In the genomic region with DNA sequence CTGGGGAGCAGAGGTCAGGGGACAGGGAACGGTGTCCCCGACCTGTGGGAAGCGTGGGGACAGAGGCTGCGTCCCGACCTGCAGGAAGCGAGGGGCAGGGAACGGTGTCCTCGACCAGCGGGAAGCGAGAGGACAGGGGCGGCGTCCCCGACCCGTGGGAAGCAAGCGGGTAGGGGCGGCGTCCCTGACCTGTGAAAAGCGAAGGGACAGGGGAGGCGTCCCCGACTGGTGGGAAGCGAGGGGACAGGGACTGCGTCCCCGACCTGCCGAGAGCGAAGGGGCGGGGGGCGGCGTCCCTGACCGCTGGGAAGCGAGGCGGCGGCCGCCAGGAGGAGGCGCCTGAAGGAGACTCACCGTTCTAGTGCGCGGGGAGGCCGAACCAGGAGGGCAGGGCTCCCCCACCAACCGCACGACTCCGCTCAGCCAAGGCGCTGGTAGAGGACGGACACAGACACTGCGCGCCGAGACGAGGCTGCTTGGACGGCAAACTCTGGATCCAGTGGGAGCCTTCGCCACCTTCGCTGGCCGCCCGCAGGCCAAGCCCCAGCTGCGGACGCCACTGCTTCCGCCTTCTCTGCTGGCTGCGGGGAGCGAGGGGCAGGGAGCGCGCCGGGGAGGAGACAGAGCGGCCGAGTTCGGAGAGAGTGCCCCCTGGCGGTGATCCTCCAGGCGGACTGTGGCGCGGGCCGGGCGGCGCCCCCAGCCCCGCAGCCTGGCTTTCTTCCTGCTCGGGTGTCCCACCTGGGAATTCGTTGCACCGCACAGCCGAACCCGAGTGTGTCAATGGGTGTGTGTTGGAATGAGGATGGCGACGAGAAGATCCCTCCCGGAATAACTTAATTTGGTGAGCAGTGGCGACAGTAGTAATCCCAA, we compare ENCODE assay signal across 8 cellular contexts. TPM values are rescaled to one million over a fixed set of nuclear protein-coding genes. Genes with fewer than 3 reads are reported as not detected.
DNase-seq lines count a peak whose midpoint lies in the region; ATAC-seq, FAIRE-seq and TF ChIP-seq lines count a peak whose summit lies in the region.

A gene with protein sequence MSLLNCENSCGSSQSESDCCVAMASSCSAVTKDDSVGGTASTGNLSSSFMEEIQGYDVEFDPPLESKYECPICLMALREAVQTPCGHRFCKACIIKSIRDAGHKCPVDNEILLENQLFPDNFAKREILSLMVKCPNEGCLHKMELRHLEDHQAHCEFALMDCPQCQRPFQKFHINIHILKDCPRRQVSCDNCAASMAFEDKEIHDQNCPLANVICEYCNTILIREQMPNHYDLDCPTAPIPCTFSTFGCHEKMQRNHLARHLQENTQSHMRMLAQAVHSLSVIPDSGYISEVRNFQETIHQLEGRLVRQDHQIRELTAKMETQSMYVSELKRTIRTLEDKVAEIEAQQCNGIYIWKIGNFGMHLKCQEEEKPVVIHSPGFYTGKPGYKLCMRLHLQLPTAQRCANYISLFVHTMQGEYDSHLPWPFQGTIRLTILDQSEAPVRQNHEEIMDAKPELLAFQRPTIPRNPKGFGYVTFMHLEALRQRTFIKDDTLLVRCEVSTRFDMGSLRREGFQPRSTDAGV (minus strand): TSS at position 579 of the 873 bp plus-strand sequence. CDS start 8,757 bp downstream, outside the sequence.

- H3K27me3 Mint-ChIP-seq in IgD-negative memory B cell = peaks cover 4% of the 10 kb centered on the region
- peaks cover 9% of the 10 kb centered on the region for H3K27me3 Mint-ChIP-seq in activated T-helper 1 cell treated with anti-CD3 and anti-CD28 coated beads, Interleukin-12 subunit alpha, Interleukin-12 subunit beta, Interleukin-2, Interleukin-4 antibody, amounts not matched to agents 30 ng/mL and 10 ng/mL and 1 ng/mL, durations not matched to agents 14 hours and 24 hours and 36 hours (ENCODE audit: insufficient read depth)
- peaks cover 0 to 20% (median 9%) of the 10 kb centered on the region in 5 donors for H3K27me3 Mint-ChIP-seq in naive thymus-derived CD8-positive, alpha-beta T cell

- peaks cover 22 to 31% (median 25%) of the 10 kb centered on the region in 3 donors for H3K4me1 Mint-ChIP-seq in IgD-negative memory B cell
- H3K4me1 Mint-ChIP-seq in activated T-helper 1 cell treated with anti-CD3 and anti-CD28 coated beads, Interleukin-12 subunit alpha, Interleukin-12 subunit beta, Interleukin-2, Interleukin-4 antibody, amounts not matched to agents 30 ng/mL and 10 ng/mL and 1 ng/mL, durations not matched to agents 14 hours and 24 hours and 36 hours (ENCODE audit: low read depth) = peaks cover 30% of the 10 kb centered on the region
- H3K4me1 Mint-ChIP-seq in naive thymus-derived CD8-positive, alpha-beta T cell = peaks cover 26 to 43% (median 39%) of the 10 kb centered on the region in 4 donors

- peak within 1 kb of the TSS; percentile 93 to 99 (median 98) for H3K4me3 Mint-ChIP-seq in IgD-negative memory B cell
- H3K4me3 Mint-ChIP-seq in activated T-helper 1 cell treated with anti-CD3 and anti-CD28 coated beads, Interleukin-12 subunit alpha, Interleukin-12 subunit beta, Interleukin-2, Interleukin-4 antibody, amounts not matched to agents 30 ng/mL and 10 ng/mL and 1 ng/mL, durations not matched to agents 14 hours and 24 hours and 36 hours = peak within 1 kb of the TSS; percentile 97
- H3K4me3 Mint-ChIP-seq in naive thymus-derived CD8-positive, alpha-beta T cell = peak within 1 kb of the TSS; percentile 93 to 100 (median 98)

- peak within 1 kb of the TSS; percentile 93 to 99 (median 94) for H3K27ac Mint-ChIP-seq in IgD-negative memory B cell
- H3K27ac Mint-ChIP-seq in activated T-helper 1 cell treated with anti-CD3 and anti-CD28 coated beads, Interleukin-12 subunit alpha, Interleukin-12 subunit beta, Interleukin-2, Interleukin-4 antibody, amounts not matched to agents 30 ng/mL and 10 ng/mL and 1 ng/mL, durations not matched to agents 14 hours and 24 hours and 36 hours = peak within 1 kb of the TSS; percentile 91
- peak within 1 kb of the TSS; percentile 90 to 97 (median 96) for H3K27ac Mint-ChIP-seq in naive thymus-derived CD8-positive, alpha-beta T cell

- POLR2A ChIA-PET in naive thymus-derived CD8-positive, alpha-beta T cell (lab: Charles Lee) = interaction anchor here (1.2 to 2.2 kb wide), 2 partner anchors 22 to 220 kb away, joined by 3 to 7 read pairs; no protein-coding TSS in a partner anchor

- TF ChIP-seq CTCF in fibroblast of mammary gland (conservative IDR thresholded peaks at IDR 0.05; ENCODE audit: control insufficient read depth, insufficient read depth, low read depth, low read length) = no peak

- DNase-seq in DMS79 treated with DMSO at 0.1 percent for 48 hours (lab: John Stamatoyannopoulos, UW) (peak; percentile 76), RCC 7860 (ENCODE audit: low spot score) (peak; percentile 51), fibroblast of mammary gland (ENCODE audit: low read depth) (peak; percentile 76)
- peak; percentile 83 for DNase-seq in activated T-helper 1 cell treated with anti-CD3 and anti-CD28 coated beads, Interleukin-12 subunit alpha, Interleukin-12 subunit beta, Interleukin-2, Interleukin-4 antibody, amounts not matched to agents 30 ng/mL and 10 ng/mL and 1 ng/mL, durations not matched to agents 14 hours and 24 hours and 36 hours (ENCODE audit: low spot score)
- peak; percentile 72 to 93 (median 88) for DNase-seq in naive thymus-derived CD8-positive, alpha-beta T cell
- peak; percentile 73 to 90 (median 81) for DNase-seq in stimulated activated naive CD4-positive, alpha-beta T cell (lab: John Stamatoyannopoulos, UW)

- intact Hi-C loops in activated T-helper 1 cell treated with anti-CD3 and anti-CD28 coated beads, Interleukin-12 subunit alpha, Interleukin-12 subunit beta, Interleukin-2, Interleukin-4 antibody, amounts not matched to agents 30 ng/mL and 10 ng/mL and 1 ng/mL, durations not matched to agents 14 hours and 24 hours and 36 hours (cut with micrococcal nuclease) = loop anchor here (1.0 to 5.0 kb wide), 8 partner anchors 18 to 847 kb away; a partner anchor contains a TSS

- peaks cover 0 to 4% (median 3%) of the 10 kb centered on the region in 3 donors for H3K9me3 Mint-ChIP-seq in IgD-negative memory B cell
- no peaks in the 10 kb centered on the region for H3K9me3 Mint-ChIP-seq in activated T-helper 1 cell treated with anti-CD3 and anti-CD28 coated beads, Interleukin-12 subunit alpha, Interleukin-12 subunit beta, Interleukin-2, Interleukin-4 antibody, amounts not matched to agents 30 ng/mL and 10 ng/mL and 1 ng/mL, durations not matched to agents 14 hours and 24 hours and 36 hours
- peaks cover 0 to 4% (median 0%) of the 10 kb centered on the region in 9 donors for H3K9me3 Mint-ChIP-seq in naive thymus-derived CD8-positive, alpha-beta T cell

- FAIRE-seq in RCC 7860 (lab: Jason Lieb, UNC) = no peak

- H3K36me3 Mint-ChIP-seq in IgD-negative memory B cell = no peaks in the 10 kb centered on the region
- H3K36me3 Mint-ChIP-seq in activated T-helper 1 cell treated with anti-CD3 and anti-CD28 coated beads, Interleukin-12 subunit alpha, Interleukin-12 subunit beta, Interleukin-2, Interleukin-4 antibody, amounts not matched to agents 30 ng/mL and 10 ng/mL and 1 ng/mL, durations not matched to agents 14 hours and 24 hours and 36 hours (ENCODE audit: low read depth) = peaks cover 6% of the 10 kb centered on the region
- peaks cover 0 to 7% (median 0%) of the 10 kb centered on the region in 3 donors for H3K36me3 Mint-ChIP-seq in naive thymus-derived CD8-positive, alpha-beta T cell

- H3K4me3 ChIP-seq in fibroblast of mammary gland (ENCODE audit: control insufficient read depth, low read depth, low read length) = peak within 1 kb of the TSS; percentile 97

- peak; percentile 96 for ATAC-seq in GM21576 (IDR thresholded peaks at IDR 0.05; ENCODE audit: unreplicated experiment)
- peak; percentile 94 to 95 for ATAC-seq in naive thymus-derived CD8-positive, alpha-beta T cell

RNA-seq across cellular contexts. Expression of the gene that starts here (rescaled TPM):
- polyA plus RNA-seq in IgD-negative memory B cell = 12.2 TPM
- total RNA-seq in activated T-helper 1 cell treated with anti-CD3 and anti-CD28 coated beads, Interleukin-12 subunit alpha, Interleukin-12 subunit beta, Interleukin-2, Interleukin-4 antibody, amounts not matched to agents 30 ng/mL and 10 ng/mL and 1 ng/mL, durations not matched to agents 14 hours and 24 hours and 36 hours = 10.5 and 11.1 TPM in 2 replicates
- total RNA-seq in naive thymus-derived CD8-positive, alpha-beta T cell = 10 to 100 TPM; 18.9 TPM
- 1 to 10 TPM; 5.4 to 9.5 (median 6.9) TPM for polyA plus RNA-seq in naive thymus-derived CD8-positive, alpha-beta T cell

Comparison
In these comparisons a context has a peak if more than half of its experiments do, and no peak if none do; other contexts are left out.
1. Peak in every context shown above with its lines: DNase-seq, ATAC-seq and H3K4me3 ChIP-seq.